Comparison of ENCODE assay signal across 1 cellular context in the genomic region with DNA sequence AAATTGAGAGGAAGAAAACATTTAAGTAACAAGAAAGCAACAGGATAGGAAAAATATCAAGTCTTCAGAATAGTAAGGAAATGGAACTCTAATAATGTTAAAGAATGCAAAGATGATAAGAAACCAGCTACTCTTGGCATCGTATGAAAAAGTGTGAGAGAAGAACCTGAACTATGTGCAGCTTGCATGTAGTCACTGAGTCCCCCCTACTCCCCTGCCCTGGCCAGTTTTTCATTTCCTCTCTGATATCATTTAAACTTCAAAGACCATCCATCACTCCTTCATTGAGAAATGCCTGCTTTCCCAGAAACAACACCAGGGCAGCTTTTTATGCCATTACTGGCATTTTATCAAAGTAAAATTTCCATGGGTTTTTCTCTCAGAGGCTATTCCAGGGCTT.
A peak's percentile ranks its signal among the peaks of the same experiment; 100 is the strongest.
TF ChIP-seq lines count a peak whose summit lies in the region.

No MANE protein-coding gene starts in this region.

TF ChIP-seq in SK-N-SH, 30 proteins besides CTCF, POLR2A, EP300 and RAD21 (continued from another document):
- TF ChIP-seq, protein P1, sequence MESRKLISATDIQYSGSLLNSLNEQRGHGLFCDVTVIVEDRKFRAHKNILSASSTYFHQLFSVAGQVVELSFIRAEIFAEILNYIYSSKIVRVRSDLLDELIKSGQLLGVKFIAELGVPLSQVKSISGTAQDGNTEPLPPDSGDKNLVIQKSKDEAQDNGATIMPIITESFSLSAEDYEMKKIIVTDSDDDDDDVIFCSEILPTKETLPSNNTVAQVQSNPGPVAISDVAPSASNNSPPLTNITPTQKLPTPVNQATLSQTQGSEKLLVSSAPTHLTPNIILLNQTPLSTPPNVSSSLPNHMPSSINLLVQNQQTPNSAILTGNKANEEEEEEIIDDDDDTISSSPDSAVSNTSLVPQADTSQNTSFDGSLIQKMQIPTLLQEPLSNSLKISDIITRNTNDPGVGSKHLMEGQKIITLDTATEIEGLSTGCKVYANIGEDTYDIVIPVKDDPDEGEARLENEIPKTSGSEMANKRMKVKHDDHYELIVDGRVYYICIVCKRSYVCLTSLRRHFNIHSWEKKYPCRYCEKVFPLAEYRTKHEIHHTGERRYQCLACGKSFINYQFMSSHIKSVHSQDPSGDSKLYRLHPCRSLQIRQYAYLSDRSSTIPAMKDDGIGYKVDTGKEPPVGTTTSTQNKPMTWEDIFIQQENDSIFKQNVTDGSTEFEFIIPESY (IDR thresholded peaks at IDR 0.05; ENCODE audit: borderline replicate concordance, low read depth): peak; percentile 17; the same call in 1 of the 2 replicates
- TF ChIP-seq RXRA (IDR thresholded peaks at IDR 0.05; ENCODE audit: borderline replicate concordance, low read depth) (0 out of 2 replicates have a peak, but pooled peaks have one; percentile 14), NFIC (IDR thresholded peaks at IDR 0.05; ENCODE audit: borderline replicate concordance) (peak; percentile 84), REST (IDR thresholded peaks at IDR 0.05; ENCODE audit: low read depth, low read length) (no peak), SMC3 (IDR thresholded peaks at IDR 0.05; ENCODE audit: low read depth, low read length) (no peak), CHD2 (IDR thresholded peaks at IDR 0.05; ENCODE audit: low read length, partially characterized antibody) (no peak), TEAD4 (IDR thresholded peaks at IDR 0.05; ENCODE audit: borderline replicate concordance, insufficient read depth) (peak; percentile 70; the same call in 1 of the 2 replicates), TAF1 (IDR thresholded peaks at IDR 0.05; ENCODE audit: borderline replicate concordance, low read depth, low read length) (no peak), FOSL2 (IDR thresholded peaks at IDR 0.05; ENCODE audit: borderline replicate concordance, low read depth) (peak; percentile 16; the same call in 1 of the 2 replicates), PBX3 (IDR thresholded peaks at IDR 0.05) (peak; percentile 95), FOXJ3 (CRISPR knock-in tag; IDR thresholded peaks at IDR 0.05) (no peak), EZH2phosphoT487 (IDR thresholded peaks at IDR 0.05; ENCODE audit: borderline replicate concordance, low read depth) (no peak)
- TF ChIP-seq, protein P2, sequence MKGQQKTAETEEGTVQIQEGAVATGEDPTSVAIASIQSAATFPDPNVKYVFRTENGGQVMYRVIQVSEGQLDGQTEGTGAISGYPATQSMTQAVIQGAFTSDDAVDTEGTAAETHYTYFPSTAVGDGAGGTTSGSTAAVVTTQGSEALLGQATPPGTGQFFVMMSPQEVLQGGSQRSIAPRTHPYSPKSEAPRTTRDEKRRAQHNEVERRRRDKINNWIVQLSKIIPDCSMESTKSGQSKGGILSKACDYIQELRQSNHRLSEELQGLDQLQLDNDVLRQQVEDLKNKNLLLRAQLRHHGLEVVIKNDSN (IDR thresholded peaks at IDR 0.05; ENCODE audit: borderline replicate concordance, low read depth): no peak
- TF ChIP-seq, protein P3, sequence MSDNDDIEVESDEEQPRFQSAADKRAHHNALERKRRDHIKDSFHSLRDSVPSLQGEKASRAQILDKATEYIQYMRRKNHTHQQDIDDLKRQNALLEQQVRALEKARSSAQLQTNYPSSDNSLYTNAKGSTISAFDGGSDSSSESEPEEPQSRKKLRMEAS (IDR thresholded peaks at IDR 0.05; ENCODE audit: low read depth): no peak; the same call in 1 of the 2 replicates
